In the genomic region with DNA sequence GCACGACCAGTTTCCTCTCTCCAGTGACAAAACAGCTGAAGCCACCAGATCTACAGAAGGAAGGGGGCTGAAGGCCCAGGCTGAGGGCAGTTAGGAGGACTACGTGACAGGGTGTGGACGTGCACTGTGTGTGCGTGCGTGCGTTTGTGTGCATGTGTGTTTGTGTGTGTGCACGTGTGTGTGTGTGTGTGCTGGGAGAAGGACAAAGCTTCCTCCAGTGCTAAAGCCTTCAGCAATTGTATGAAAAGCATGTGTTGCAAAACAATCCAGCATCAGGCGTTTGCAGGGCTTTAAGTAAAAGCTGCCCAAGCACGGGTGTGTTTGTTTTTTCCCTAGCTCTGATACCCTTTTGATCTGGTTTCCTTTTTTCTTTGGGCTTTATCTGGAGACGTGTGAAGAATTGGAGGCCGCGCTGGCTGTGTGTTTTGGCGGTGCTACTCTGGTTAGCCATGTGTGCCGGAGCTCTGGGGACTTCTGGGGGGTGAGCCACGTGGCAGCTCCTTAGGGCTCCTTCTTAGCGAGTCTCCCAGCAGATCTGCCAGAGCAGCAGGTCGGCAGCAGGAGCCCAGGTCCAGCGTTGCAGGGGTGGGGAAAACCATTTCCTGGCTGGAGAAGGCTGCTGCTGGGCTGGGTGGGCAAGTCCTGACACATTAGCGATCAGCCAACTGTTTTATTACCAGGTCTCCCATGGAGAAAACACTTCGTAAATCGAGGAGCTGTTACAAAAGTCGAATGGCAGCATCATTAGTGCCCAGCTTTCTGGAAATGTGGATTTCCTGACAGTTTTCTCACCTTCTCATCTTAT, we compare ENCODE assay signal across 14 cellular contexts.
DNase-seq lines count a peak whose midpoint lies in the region; ATAC-seq, FAIRE-seq and TF ChIP-seq lines count a peak whose summit lies in the region.
"Had no signal": no experiment of that assay in that cellular context is flagged by ENCODE, and none has a peak within 500 bp of the region (broad histone marks: within the 10 kb centered on the region; RNA-seq: fewer than 3 reads in every experiment).

No MANE protein-coding gene starts in this region.

- H3K9me3 ChIP-seq in H1 (ENCODE audit: insufficient read depth in 2 of 2, low read depth in 1 of 2, low read length in 1 of 2) (no peaks in the 10 kb centered on the region), neural cell (ENCODE audit: low read length) (no peaks in the 10 kb centered on the region)
- H3K9me3 ChIP-seq: psoas muscle had no signal

- H3K56ac ChIP-seq in H1 (replicated peaks; ENCODE audit: insufficient read length, low read depth, low read length): no peak overlapping the region

- H3K79me1 ChIP-seq in H1 (ENCODE audit: low read depth, low read length): peaks cover 8% of the 10 kb centered on the region

- 93% methylated on average over 22 of the region's 22 CpGs; no CpG with 5 or more reads in 1 of the 2 experiments for WGBS in H1 (ENCODE audit: extremely low coverage in 1 of 2, insufficient coverage in 1 of 2, insufficient read length in 1 of 2, insufficient replicate concordance in 2 of 2, low coverage in 1 of 2, low lambda C conversion rate in 2 of 2, missing lambda C conversion rate in 1 of 2), 2 experiments

- H3K4me3 ChIP-seq in H1 (ENCODE audit: extremely low read depth in 1 of 4, insufficient read depth in 2 of 4, low read depth in 3 of 4, low read length in 4 of 4) (no peak overlapping the region), neural cell (ENCODE audit: low read length) (no peak overlapping the region)
- H3K4me3 ChIP-seq: psoas muscle had no signal

- H3K36me3 ChIP-seq in H1 (ENCODE audit: control insufficient read depth in 2 of 4, insufficient read depth in 4 of 4, low read length in 3 of 4) (peaks cover 27 to 60% (median 40%) of the 10 kb centered on the region in 4 experiments), neural cell (ENCODE audit: insufficient read depth, low read length) (no peaks in the 10 kb centered on the region)

- no peak overlapping the region for H2AK5ac ChIP-seq in H1 (ENCODE audit: low read depth, low read length)

- H3K4me1 ChIP-seq in H1 (replicated peaks in 1 of 4; ENCODE audit: control insufficient read depth in 3 of 4, insufficient read depth in 4 of 4, low read length in 3 of 4): peaks cover 0 to 3% (median 0%) of the 10 kb centered on the region in 4 experiments; a peak in 2 of 7 replicates

- H4K20me1 ChIP-seq in H1 (replicated peaks in 1 of 2; ENCODE audit: control insufficient read depth in 1 of 2, insufficient read depth in 2 of 2, low read length in 2 of 2) (peaks cover 13 to 23% of the 10 kb centered on the region in 2 experiments), neural cell (ENCODE audit: insufficient read depth) (no peaks in the 10 kb centered on the region)

- no peaks in the 10 kb centered on the region for H3F3A ChIP-seq in neural cell (ENCODE audit: insufficient read depth, low read length, poor library complexity, severe bottlenecking)

- H3K23me2 ChIP-seq in H1 (ENCODE audit: low read depth, low read length): no peaks in the 10 kb centered on the region

- no peak overlapping the region for H3K9ac ChIP-seq in H1 (replicated peaks in 1 of 4; ENCODE audit: extremely low read depth in 1 of 4, low read depth in 3 of 4, low read length in 3 of 4)
- H3K9ac ChIP-seq in neural cell (ENCODE audit: low read length): no peak overlapping the region

- H2BK5ac ChIP-seq in H1 (ENCODE audit: low read depth, low read length): peak overlapping the region; percentile 71; the same call in 1 of the 2 replicates

- H3K27me3 ChIP-seq in H1 (replicated peaks in 1 of 4; ENCODE audit: control insufficient read depth in 3 of 4, extremely low read depth in 1 of 4, insufficient read depth in 3 of 4, low read length in 3 of 4) (no peaks in the 10 kb centered on the region), neural cell (ENCODE audit: insufficient read depth, low read depth, low read length) (no peaks in the 10 kb centered on the region)

- H3K27ac ChIP-seq in H1 (ENCODE audit: low read depth, low read length) (no peak overlapping the region), neural cell (ENCODE audit: low read length) (peak overlapping the region; percentile 37)
- H3K27ac ChIP-seq: psoas muscle had no signal

- H3K4ac ChIP-seq in H1 (replicated peaks; ENCODE audit: insufficient read length, low read depth, low read length): no peak overlapping the region

- no peak for FAIRE-seq in H1 (lab: Jason Lieb, UNC)
- FAIRE-seq: H54 had no signal

- no peak overlapping the region for H4K91ac ChIP-seq in H1 (replicated peaks; ENCODE audit: insufficient read length, low read length)

- H2BK12ac ChIP-seq in H1 (ENCODE audit: low read depth, low read length): no peak overlapping the region

- no peak overlapping the region for H3K14ac ChIP-seq in H1 (ENCODE audit: insufficient read length)

- no peak overlapping the region for H4K5ac ChIP-seq in H1 (ENCODE audit: insufficient read length, low read depth, low read length)

- TF ChIP-seq POLR2A in H1 (IDR thresholded peaks at IDR 0.05; ENCODE audit: control extremely low read depth in 1 of 2, low read depth in 2 of 2, low read length in 2 of 2): no peak

- H3K4me2 ChIP-seq in H1 (ENCODE audit: insufficient read depth in 1 of 2, low read depth in 2 of 2, low read length in 2 of 2) (no peak overlapping the region), neural cell (ENCODE audit: low read length) (no peak overlapping the region)

- H3K9me2 ChIP-seq in neural cell (ENCODE audit: insufficient read depth, low read length): no peaks in the 10 kb centered on the region

- H2AFZ ChIP-seq in H1 (ENCODE audit: low read length) (no peak overlapping the region), neural cell (ENCODE audit: low read depth, low read length) (no peak overlapping the region)

- H3K79me2 ChIP-seq in H1 (ENCODE audit: control insufficient read depth in 1 of 2, insufficient read depth in 2 of 2, low read length in 2 of 2): peaks cover 0 to 35% of the 10 kb centered on the region in 2 experiments; a peak in 2 of 4 replicates
- no peaks in the 10 kb centered on the region for H3K79me2 ChIP-seq in neural cell (replicated peaks; ENCODE audit: insufficient read depth, low read length)

- no peak overlapping the region for H3K18ac ChIP-seq in H1 (ENCODE audit: extremely low read depth, low read length)

- no peak overlapping the region for H2BK20ac ChIP-seq in H1 (ENCODE audit: low read length)

- no peak for ATAC-seq in HG03135 (IDR thresholded peaks at IDR 0.05; ENCODE audit: unreplicated experiment)
- ATAC-seq in GM19455 (IDR thresholded peaks at IDR 0.05; ENCODE audit: unreplicated experiment): no peak
- ATAC-seq in GM21367 (IDR thresholded peaks at IDR 0.05; ENCODE audit: unreplicated experiment): no peak
- ATAC-seq: psoas muscle had no signal

- no peak overlapping the region for H4K8ac ChIP-seq in H1 (ENCODE audit: extremely low read depth, insufficient read depth, low read length)

- TF ChIP-seq CTCF in H1 (IDR thresholded peaks at IDR 0.05; ENCODE audit: control extremely low read depth in 1 of 3, insufficient read depth in 1 of 3, low read depth in 1 of 3, low read length in 3 of 3) (no peak), neural cell (IDR thresholded peaks at IDR 0.05; ENCODE audit: poor library complexity, severe bottlenecking) (no peak)

- CTCF ChIA-PET in H1 (lab: Charles Lee; ENCODE audit: partially characterized antibody): interaction anchor here (0.8 to 1.8 kb wide), 12 partner anchors 9 to 507 kb away, joined by 3 to 15 read pairs (median 3); no protein-coding TSS in a partner anchor

- H3K23ac ChIP-seq in H1 (ENCODE audit: insufficient read length): no peak overlapping the region

- TF ChIP-seq EP300 in H1 (IDR thresholded peaks at IDR 0.05; ENCODE audit: borderline replicate concordance in 1 of 2, low read depth in 2 of 2, low read length in 2 of 2): no peak
- TF ChIP-seq EP300 in neural cell (conservative IDR thresholded peaks at IDR 0.05; ENCODE audit: poor library complexity, severe bottlenecking): peak; percentile 57

- no peak overlapping the region; the same call in 1 of the 2 replicates for H2BK15ac ChIP-seq in H1 (ENCODE audit: low read length)

- H2BK120ac ChIP-seq in H1 (replicated peaks; ENCODE audit: low read depth, low read length): no peak overlapping the region

- TF ChIP-seq RAD21 in H1 (IDR thresholded peaks at IDR 0.05 in 1 of 2, conservative IDR thresholded peaks at IDR 0.05 in 1 of 2; ENCODE audit: low read depth in 2 of 2, low read length in 2 of 2) (no peak), neural cell (conservative IDR thresholded peaks at IDR 0.05) (no peak)

- POLR2A ChIA-PET in H1 (lab: Charles Lee; ENCODE audit: partially characterized antibody): interaction anchor here (0.7 to 2.1 kb wide), 3 partner anchors 12 to 153 kb away, joined by 3 to 5 read pairs (median 3); no protein-coding TSS in a partner anchor

- DNase-seq in DMS153 (lab: John Stamatoyannopoulos, UW): peak; percentile 41
- peak; percentile 81 for DNase-seq in NCI-H2171 treated with DMSO at 0.1 percent for 48 hours (lab: John Stamatoyannopoulos, UW)
- DNase-seq in H1 (ENCODE audit: low read depth in 1 of 2, low spot score in 2 of 2): no peak
- no peak for DNase-seq in stimulated activated CD4-positive, alpha-beta T cell treated with anti-CD3 and anti-CD28 coated beads, Interleukin-2, amount 100 ng/mL, for 24 hours
- DNase-seq: CD4-positive, CD25-positive, alpha-beta regulatory T cell; NCI-H1436; psoas muscle; SIG-M5; stimulated activated CD8-positive, alpha-beta memory T cell treated with anti-CD3 and anti-CD28 coated beads, Interleukin-4, amount 100 ng/mL, for 48 hours had no signal

TF ChIP-seq in H1, 55 proteins besides CTCF, POLR2A, EP300 and RAD21 (continues in another document):
- TF ChIP-seq SAP30 (IDR thresholded peaks at IDR 0.05; ENCODE audit: insufficient read depth, insufficient replicate concordance, low read length): no peak
- no peak for TF ChIP-seq RXRA (IDR thresholded peaks at IDR 0.05; ENCODE audit: insufficient read depth, low read depth, low read length)
- TF ChIP-seq SIN3A (conservative IDR thresholded peaks at IDR 0.05 in 1 of 2, IDR thresholded peaks at IDR 0.05 in 1 of 2; ENCODE audit: low read depth in 1 of 2, low read length in 2 of 2): no peak
- TF ChIP-seq SP2 (IDR thresholded peaks at IDR 0.05; ENCODE audit: low read length): no peak
- TF ChIP-seq TAF1 (IDR thresholded peaks at IDR 0.05; ENCODE audit: low read depth, low read length): no peak
- no peak for TF ChIP-seq GABPA (IDR thresholded peaks at IDR 0.05; ENCODE audit: borderline replicate concordance, insufficient read depth, low read length)

Comparison
In these comparisons a context has a peak if more than half of its experiments do, and no peak if none do; other contexts are left out.
1. DNase-seq: peak in DMS153 (single experiment) and NCI-H2171 treated with DMSO at 0.1 percent for 48 hours (single experiment); none in H1 (0 of 2) and stimulated activated CD4-positive, alpha-beta T cell treated with anti-CD3 and anti-CD28 coated beads, Interleukin-2, amount 100 ng/mL, for 24 hours (0 of 2).